ENCODE assay signal across 28 cellular contexts in genomic region chr4:75345436-75345835, GRCh38.
DNase-seq lines count a peak whose midpoint lies in the region; ATAC-seq and TF ChIP-seq lines count a peak whose summit lies in the region.
"Had no signal": no experiment of that assay in that cellular context is flagged by ENCODE, and none has a peak within 500 bp of the region (broad histone marks: within the 10 kb centered on the region; RNA-seq: fewer than 3 reads in every experiment).

No MANE protein-coding gene starts in this region.

- no peak overlapping the region for H2AK5ac ChIP-seq in mesenchymal stem cell (ENCODE audit: low read length, severe bottlenecking)

- H2BK120ac ChIP-seq in mesenchymal stem cell (ENCODE audit: low read depth, low read length): no peak overlapping the region

- no peaks in the 10 kb centered on the region for H3K79me1 ChIP-seq in mesenchymal stem cell (replicated peaks; ENCODE audit: low read length, poor library complexity, severe bottlenecking)

- no peak overlapping the region for H2BK15ac ChIP-seq in mesenchymal stem cell (ENCODE audit: low read depth, poor library complexity, severe bottlenecking)

- H3K4me1 ChIP-seq in SK-N-SH (ENCODE audit: control insufficient read depth in 1 of 2, insufficient read depth in 2 of 2, low read depth in 1 of 2, low read length in 1 of 2): peaks cover 0 to 6% of the 10 kb centered on the region in 2 experiments; a peak in 1 of 4 replicates
- no peaks in the 10 kb centered on the region for H3K4me1 ChIP-seq in mesenchymal stem cell (ENCODE audit: control insufficient read depth, insufficient read depth, low read depth, low read length)
- H3K4me1 ChIP-seq in tibial artery: peaks cover 0 to 43% (median 10%) of the 10 kb centered on the region in 4 donors
- H3K4me1 ChIP-seq: heart right ventricle, spleen had no signal

- TF ChIP-seq CTCF in SK-N-SH (IDR thresholded peaks at IDR 0.05) (no peak), tibial artery (IDR thresholded peaks at IDR 0.05) (no peak)

- no peak for ATAC-seq in SK-N-SH treated with all-trans-retinoic acid at 6 μM for 48 hours
- ATAC-seq in HG03045 (IDR thresholded peaks at IDR 0.05; ENCODE audit: unreplicated experiment): no peak
- ATAC-seq: activated T-cell treated with anti-CD3 and anti-CD28 coated beads, Interleukin-2, amount 50 U/mL, for 72 hours; stimulated activated naive CD8-positive, alpha-beta T cell treated with anti-CD3 and anti-CD28 coated beads, Interleukin-15, Interleukin-2, amounts not matched to agents 100 U/mL and 50 U/mL, for 24 hours; T-cell had no signal

- CTCF ChIA-PET in SK-N-SH (lab: Yijun Ruan, JAX): no interaction called here

- no peak overlapping the region for H4K8ac ChIP-seq in mesenchymal stem cell (ENCODE audit: low read length)

- H3K4me3 ChIP-seq in SK-N-SH (ENCODE audit: low read depth in 2 of 2, low read length in 1 of 2) (no peak overlapping the region), mesenchymal stem cell (ENCODE audit: insufficient read depth in 1 of 2, low read depth in 1 of 2, low read length in 2 of 2) (no peak overlapping the region), tibial artery (no peak overlapping the region)
- H3K4me3 ChIP-seq: BLaER1 treated with 17β-estradiol and CSF1 and Interleukin-3, amounts not matched to agents 10 nM and 100 nM; coronary artery; heart right ventricle; spleen had no signal

- H2BK12ac ChIP-seq in mesenchymal stem cell (ENCODE audit: low read length in 2 of 2): no peak overlapping the region

- H3K36me3 ChIP-seq in SK-N-SH (replicated peaks in 1 of 2; ENCODE audit: control insufficient read depth in 1 of 2, insufficient read depth in 2 of 2, low read length in 1 of 2): no peaks in the 10 kb centered on the region
- H3K36me3 ChIP-seq in mesenchymal stem cell (ENCODE audit: control insufficient read depth in 1 of 2, insufficient read depth in 2 of 2, low read depth in 1 of 2, low read length in 2 of 2): no peaks in the 10 kb centered on the region
- no peaks in the 10 kb centered on the region for H3K36me3 ChIP-seq in tibial artery
- H3K36me3 ChIP-seq: BLaER1 treated with 17β-estradiol and CSF1 and Interleukin-3, amounts not matched to agents 10 nM and 100 nM; heart right ventricle; neutrophil; spleen had no signal

- H2BK5ac ChIP-seq in mesenchymal stem cell (ENCODE audit: low read depth, low read length, poor library complexity, severe bottlenecking): no peak overlapping the region

- H3K14ac ChIP-seq in mesenchymal stem cell (ENCODE audit: low read length in 2 of 2): no peak overlapping the region

- no peaks in the 10 kb centered on the region; the same call in 1 of the 2 replicates for H4K20me1 ChIP-seq in SK-N-SH (ENCODE audit: insufficient read depth)
- H4K20me1 ChIP-seq: BLaER1 treated with 17β-estradiol and CSF1 and Interleukin-3, amounts not matched to agents 10 nM and 100 nM had no signal

- no peaks in the 10 kb centered on the region for H3K9me3 ChIP-seq in SK-N-SH
- H3K9me3 ChIP-seq in mesenchymal stem cell (ENCODE audit: control insufficient read depth, low read length): no peaks in the 10 kb centered on the region
- no peaks in the 10 kb centered on the region for H3K9me3 ChIP-seq in tibial artery
- H3K9me3 ChIP-seq: BLaER1 treated with 17β-estradiol and CSF1 and Interleukin-3, amounts not matched to agents 10 nM and 100 nM; heart right ventricle; neutrophil; spleen had no signal

- no peak overlapping the region for H3K23ac ChIP-seq in mesenchymal stem cell (ENCODE audit: low read length in 2 of 2)

- peak overlapping the region in 1 of 2 experiments; percentile 45; a peak in 1 of 4 replicates for H3K27ac ChIP-seq in SK-N-SH (ENCODE audit: low read depth in 2 of 2, low read length in 1 of 2)
- no peak overlapping the region for H3K27ac ChIP-seq in mesenchymal stem cell (ENCODE audit: low read length, poor library complexity, severe bottlenecking)
- H3K27ac ChIP-seq in tibial artery: peak overlapping the region; percentile 46 to 54
- H3K27ac ChIP-seq: 22Rv1; BLaER1 treated with 17β-estradiol and CSF1 and Interleukin-3, amounts not matched to agents 10 nM and 100 nM; HL-60; neutrophil; spleen had no signal

- POLR2A ChIA-PET in SK-N-SH (lab: Yijun Ruan, JAX): no interaction called here

- no peaks in the 10 kb centered on the region for H3K27me3 ChIP-seq in SK-N-SH (ENCODE audit: insufficient read depth)
- H3K27me3 ChIP-seq in mesenchymal stem cell (ENCODE audit: control insufficient read depth in 1 of 2, insufficient read depth in 1 of 2, low read length in 2 of 2): peaks cover 0 to 20% of the 10 kb centered on the region in 2 experiments
- no peaks in the 10 kb centered on the region for H3K27me3 ChIP-seq in tibial artery
- H3K27me3 ChIP-seq: BLaER1 treated with 17β-estradiol and CSF1 and Interleukin-3, amounts not matched to agents 10 nM and 100 nM; heart right ventricle; neutrophil; spleen had no signal

- no peak for TF ChIP-seq EP300 in SK-N-SH (IDR thresholded peaks at IDR 0.05; ENCODE audit: borderline replicate concordance in 1 of 2, low read depth in 1 of 2, low read length in 1 of 2)

- 0 out of 2 replicates have a peak, but pooled peaks cover 6% of the 10 kb centered on the region for H3K9me2 ChIP-seq in SK-N-SH

- intact Hi-C loops in tibial artery (cut with DNase I; ENCODE audit: low total_unique reads): no loop called here

- peaks cover 16% of the 10 kb centered on the region for H3F3A ChIP-seq in SK-N-SH (replicated peaks; ENCODE audit: insufficient read depth)

- H4K91ac ChIP-seq in mesenchymal stem cell (ENCODE audit: low read length): no peak overlapping the region

- no peak for DNase-seq in SK-N-SH
- DNase-seq in astrocyte of the hippocampus (ENCODE audit: low read depth, low spot score): peak; percentile 7
- DNase-seq in mesenchymal stem cell: peak; percentile 33
- no peak for DNase-seq in tibial artery
- DNase-seq in NK-92 treated with Interleukin-12 subunit alpha and Interleukin-12 subunit beta, amount 100 ng/mL, for 24 hours (lab: John Stamatoyannopoulos, UW): no peak
- DNase-seq in NAMALWA (ENCODE audit: low spot score): no peak
- DNase-seq: activated CD4-positive, alpha-beta T cell treated with anti-CD3 and anti-CD28 coated beads for 48 hours; activated naive CD4-positive, alpha-beta T cell treated with anti-CD3 and anti-CD28 coated beads for 36 hours; activated T-cell treated with anti-CD3 and anti-CD28 coated beads, Interleukin-2, amount 50 U/mL, for 72 hours; Calu3; endodermal cell; GOT3; heart right ventricle; NCI-H1417; NCI-H2107; NCI-H446 treated with DMSO at 0.1 percent for 48 hours; Right ventricle myocardium superior; spleen; stimulated activated CD4-positive, alpha-beta T cell treated with anti-CD3 and anti-CD28 coated beads, Interleukin-4, amount 100 ng/mL, for 24 hours; stimulated activated naive CD8-positive, alpha-beta T cell treated with anti-CD3 and anti-CD28 coated beads, Interleukin-15, Interleukin-2, amounts not matched to agents 100 U/mL and 50 U/mL, for 24 hours; T-cell had no signal

- H3K79me2 ChIP-seq in SK-N-SH (ENCODE audit: insufficient read depth): no peaks in the 10 kb centered on the region

- H3K9ac ChIP-seq in SK-N-SH (no peak overlapping the region; the same call in 1 of the 2 replicates), mesenchymal stem cell (ENCODE audit: low read length) (peak overlapping the region; percentile 53)
- H3K9ac ChIP-seq: BLaER1 treated with 17β-estradiol and CSF1 and Interleukin-3, amounts not matched to agents 10 nM and 100 nM had no signal

- 9% methylated on average over 2 of the region's 2 CpGs for WGBS in SK-N-SH (ENCODE audit: low lambda C conversion rate)
- 38% methylated on average over 1 of the region's 2 CpGs for WGBS in mesenchymal stem cell

- H3K4ac ChIP-seq in mesenchymal stem cell (ENCODE audit: low read depth in 1 of 2, low read length in 2 of 2): peak overlapping the region in 1 of 2 experiments; percentile 41

- TF ChIP-seq RAD21 in SK-N-SH (IDR thresholded peaks at IDR 0.05; ENCODE audit: low read length): no peak

- no peak overlapping the region for H3K18ac ChIP-seq in mesenchymal stem cell (ENCODE audit: low read depth in 1 of 2, low read length in 2 of 2)

- H2AFZ ChIP-seq in SK-N-SH (ENCODE audit: low read depth) (no peak overlapping the region), mesenchymal stem cell (ENCODE audit: low read depth, low read length) (no peak overlapping the region)

- H3K4me2 ChIP-seq in SK-N-SH (peak overlapping the region; percentile 52; the same call in 1 of the 2 replicates), mesenchymal stem cell (ENCODE audit: low read length, poor library complexity, severe bottlenecking) (no peak overlapping the region)

TF ChIP-seq in SK-N-SH, 30 proteins besides CTCF, POLR2A, EP300 and RAD21 (continues in another document):
- TF ChIP-seq RXRA (IDR thresholded peaks at IDR 0.05; ENCODE audit: borderline replicate concordance, low read depth): no peak

TF ChIP-seq in SK-N-SH treated with all-trans-retinoic acid at 6 μM for 48 hours, 23 proteins besides CTCF, POLR2A, EP300 and RAD21 (continues in another document):
- TF ChIP-seq ZNF8 (CRISPR knock-in tag; IDR thresholded peaks at IDR 0.05) (no peak), ISL1 (CRISPR knock-in tag; IDR thresholded peaks at IDR 0.05) (no peak), GLIS3 (CRISPR knock-in tag; IDR thresholded peaks at IDR 0.05) (no peak), ARNTL (CRISPR knock-in tag; IDR thresholded peaks at IDR 0.05; ENCODE audit: borderline replicate concordance, low read depth) (no peak), ZNF565 (CRISPR knock-in tag; conservative IDR thresholded peaks at IDR 0.05; ENCODE audit: low read depth) (no peak), CSDC2 (CRISPR knock-in tag; IDR thresholded peaks at IDR 0.05) (no peak), ESRRG (CRISPR knock-in tag; IDR thresholded peaks at IDR 0.05) (no peak)

Comparison
In these comparisons a context has a peak if more than half of its experiments do, and no peak if none do; other contexts are left out.
1. DNase-seq: peak in astrocyte of the hippocampus (single experiment) and mesenchymal stem cell (single experiment); none in SK-N-SH (single experiment), tibial artery (0 of 2), NK-92 treated with Interleukin-12 subunit alpha and Interleukin-12 subunit beta, amount 100 ng/mL, for 24 hours (single experiment) and NAMALWA (single experiment).